In genomic region chr12:127416796-127417195, GRCh38 we compare ENCODE assay signal across 27 cellular contexts.
DNase-seq lines count a peak whose midpoint lies in the region; ATAC-seq and TF ChIP-seq lines count a peak whose summit lies in the region.
"Had no signal": no experiment of that assay in that cellular context is flagged by ENCODE, and none has a peak within 500 bp of the region (broad histone marks: within the 10 kb centered on the region; RNA-seq: fewer than 3 reads in every experiment).

No MANE protein-coding gene starts in this region.

- H3K9me3 Mint-ChIP-seq in T-cell, result peaks cover 0 to 15% (median 4%) of the 10 kb centered on the region in 3 donors

- H3K27me3 Mint-ChIP-seq in T-cell, result no peaks in the 10 kb centered on the region
- H3K27me3 Mint-ChIP-seq: activated CD4-positive, alpha-beta T cell treated with anti-CD3 and anti-CD28 coated beads, Interleukin-2, amount 10 ng/mL, durations not matched to agents 7 days and 5 days; CD4-positive, CD25-positive, alpha-beta regulatory T cell; stimulated activated naive B cell treated with anti-CD40 and anti-IgM and Interleukin-4, amounts not matched to agents 10 μg/mL and 1 μg/mL and 100 μg/mL, for 72 hours had no signal

- no peak overlapping the region for H3K27ac Mint-ChIP-seq in T-cell
- H3K27ac Mint-ChIP-seq: activated CD4-positive, alpha-beta T cell treated with anti-CD3 and anti-CD28 coated beads, Interleukin-2, amount 10 ng/mL, durations not matched to agents 7 days and 5 days; activated naive CD4-positive, alpha-beta T cell treated with anti-CD3 and anti-CD28 coated beads for 36 hours; CD4-positive, CD25-positive, alpha-beta regulatory T cell; stimulated activated naive B cell treated with anti-CD40 and anti-IgM and Interleukin-4, amounts not matched to agents 10 μg/mL and 1 μg/mL and 100 μg/mL, for 72 hours; T-helper 2 cell treated with Interferon-gamma antibody and Interleukin-4, amounts not matched to agents 5 μg/mL and 100 μg/mL, for 36 hours had no signal

- H3K4me3 Mint-ChIP-seq in T-cell, result no peak overlapping the region
- H3K4me3 Mint-ChIP-seq: activated CD4-positive, alpha-beta T cell treated with anti-CD3 and anti-CD28 coated beads, Interleukin-2, amount 10 ng/mL, durations not matched to agents 7 days and 5 days; activated naive CD4-positive, alpha-beta T cell treated with anti-CD3 and anti-CD28 coated beads for 36 hours; CD4-positive, CD25-positive, alpha-beta regulatory T cell; stimulated activated naive B cell treated with anti-CD40 and anti-IgM and Interleukin-4, amounts not matched to agents 10 μg/mL and 1 μg/mL and 100 μg/mL, for 72 hours; T-helper 2 cell treated with Interferon-gamma antibody and Interleukin-4, amounts not matched to agents 5 μg/mL and 100 μg/mL, for 36 hours had no signal

- no peaks in the 10 kb centered on the region for H3K36me3 Mint-ChIP-seq in T-cell
- H3K36me3 Mint-ChIP-seq: CD4-positive, CD25-positive, alpha-beta regulatory T cell; stimulated activated naive B cell treated with anti-CD40 and anti-IgM and Interleukin-4, amounts not matched to agents 10 μg/mL and 1 μg/mL and 100 μg/mL, for 72 hours had no signal

- POLR2A ChIA-PET in T-cell (lab: Charles Lee), result no interaction called here

- ATAC-seq in HG02623 (IDR thresholded peaks at IDR 0.05; ENCODE audit: unreplicated experiment) (no peak), T-cell (replicated peaks in 1 of 4) (no peak)
- ATAC-seq: gastrocnemius medialis; left lobe of liver; right lobe of liver; Right ventricle myocardium inferior; stimulated activated naive B cell treated with anti-CD40 and anti-IgM and Interleukin-4, amounts not matched to agents 10 μg/mL and 1 μg/mL and 100 μg/mL, for 72 hours had no signal

- H3K4me3 ChIP-seq in choroid plexus epithelial cell (ENCODE audit: low read depth, low read length), result no peak overlapping the region
- H3K4me3 ChIP-seq: esophagus muscularis mucosa, gastrocnemius medialis, right lobe of liver, suprapubic skin had no signal

- H3K4me1 Mint-ChIP-seq in T-cell, result no peaks in the 10 kb centered on the region
- H3K4me1 Mint-ChIP-seq: activated CD4-positive, alpha-beta T cell treated with anti-CD3 and anti-CD28 coated beads, Interleukin-2, amount 10 ng/mL, durations not matched to agents 7 days and 5 days; CD4-positive, CD25-positive, alpha-beta regulatory T cell; stimulated activated naive B cell treated with anti-CD40 and anti-IgM and Interleukin-4, amounts not matched to agents 10 μg/mL and 1 μg/mL and 100 μg/mL, for 72 hours had no signal

- DNase-seq in DMS53 (lab: John Stamatoyannopoulos, UW), result peak; percentile 23
- DNase-seq in DMS53 treated with DMSO at 0.1 percent for 48 hours (lab: John Stamatoyannopoulos, UW; ENCODE audit: unreplicated experiment), result no peak
- peak; percentile 72 for DNase-seq in RPMI7951 (ENCODE audit: low read depth)
- peak; percentile 5 for DNase-seq in choroid plexus epithelial cell (ENCODE audit: low read depth)
- no peak for DNase-seq in medulla oblongata (ENCODE audit: extremely low spot score)
- no peak for DNase-seq in T-cell
- no peak for DNase-seq in NCI-H187 (lab: John Stamatoyannopoulos, UW)
- DNase-seq: activated CD4-positive, alpha-beta T cell treated with anti-CD3 and anti-CD28 coated beads, Interleukin-2, amount 10 ng/mL, durations not matched to agents 7 days and 5 days; activated naive CD4-positive, alpha-beta T cell treated with anti-CD3 and anti-CD28 coated beads for 36 hours; activated T-cell treated with anti-CD3 and anti-CD28 coated beads, Interleukin-2, amount 50 U/mL, for 48 hours; amygdala; caudate nucleus; CD4-positive, CD25-positive, alpha-beta regulatory T cell; gastrocnemius medialis; hippocampal formation; NCI-H2029 treated with DMSO at 0.1 percent for 48 hours; NCI-H446; NCI-H82; right lobe of liver; stimulated activated CD4-positive, alpha-beta T cell treated with anti-CD3 and anti-CD28 coated beads, Interleukin-4, amount 100 ng/mL, for 24 hours; stimulated activated naive B cell treated with anti-CD40 and anti-IgM and Interleukin-4, amounts not matched to agents 10 μg/mL and 1 μg/mL and 100 μg/mL, for 72 hours had no signal

- CTCF ChIA-PET in T-cell (lab: Charles Lee), result no interaction called here

- TF ChIP-seq CTCF in choroid plexus epithelial cell (conservative IDR thresholded peaks at IDR 0.05; ENCODE audit: low read depth, low read length), result no peak

Comparison
In these comparisons a context has a peak if more than half of its experiments do, and no peak if none do; other contexts are left out.
1. DNase-seq: peak in DMS53 (single experiment), RPMI7951 (single experiment) and choroid plexus epithelial cell (single experiment); none in DMS53 treated with DMSO at 0.1 percent for 48 hours (single experiment), medulla oblongata (single experiment), T-cell (0 of 34) and NCI-H187 (0 of 2).